14 cellular contexts compared by ENCODE assay signal in the genomic region with DNA sequence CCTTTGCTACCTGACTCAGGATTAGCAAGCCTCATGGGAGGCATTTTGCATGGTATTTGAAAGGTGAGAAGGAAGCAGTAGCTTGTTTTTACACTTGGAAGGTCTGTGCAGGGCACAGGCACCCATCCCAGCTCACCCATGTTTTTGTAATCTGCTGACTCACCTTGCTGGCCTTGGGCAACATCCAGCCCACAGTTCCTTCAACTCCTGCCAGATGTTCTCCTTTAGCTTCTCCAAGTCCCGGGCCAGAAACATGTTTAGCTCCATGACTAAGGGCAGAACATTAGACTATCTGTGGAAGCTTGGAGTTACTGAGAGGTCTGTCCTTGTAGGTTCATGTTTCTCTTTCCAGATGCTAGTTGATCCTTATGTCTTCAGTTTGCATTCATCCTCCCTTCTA. TPM values are rescaled to one million over a fixed set of nuclear protein-coding genes. Genes with fewer than 3 reads are reported as not detected.
DNase-seq lines count a peak whose midpoint lies in the region; ATAC-seq, FAIRE-seq and TF ChIP-seq lines count a peak whose summit lies in the region.
"Had no signal": no experiment of that assay in that cellular context is flagged by ENCODE, and none has a peak within 500 bp of the region (broad histone marks: within the 10 kb centered on the region; RNA-seq: fewer than 3 reads in every experiment).

No MANE protein-coding gene starts in this region.

- peak overlapping the region; percentile 89 for H2AFZ ChIP-seq in ACC112 (ENCODE audit: low read length, unreplicated experiment)

- H3K27ac ChIP-seq in ACC112 (ENCODE audit: low read depth, low read length): peak overlapping the region; percentile 55; the same call in 1 of the 2 replicates

- H3K4me3 Mint-ChIP-seq in WTC11: no peak overlapping the region
- no peak overlapping the region for H3K4me3 Mint-ChIP-seq in activated CD4-positive, alpha-beta memory T cell treated with anti-CD3 and anti-CD28 coated beads, Interleukin-2, amount 10 ng/mL, durations not matched to agents 7 days and 5 days
- H3K4me3 Mint-ChIP-seq: activated naive CD8-positive, alpha-beta T cell; CD4-positive, alpha-beta T cell had no signal

- CTCF ChIA-PET in WTC11 (lab: Charles Lee): interaction anchor here (0.8 to 1.8 kb wide), 3 partner anchors 19 to 31 kb away, joined by 3 to 12 read pairs (median 5); a partner anchor contains a TSS
- CTCF ChIA-PET in activated CD4-positive, alpha-beta memory T cell treated with anti-CD3 and anti-CD28 coated beads, Interleukin-2, amount 10 ng/mL, durations not matched to agents 7 days and 5 days (lab: Charles Lee): interaction anchor here (1.1 kb wide), 2 partner anchors 15 to 31 kb away, joined by 4 read pairs; a partner anchor contains a TSS

- H3K36me3 Mint-ChIP-seq in WTC11: peaks cover 2% of the 10 kb centered on the region
- H3K36me3 Mint-ChIP-seq in activated CD4-positive, alpha-beta memory T cell treated with anti-CD3 and anti-CD28 coated beads, Interleukin-2, amount 10 ng/mL, durations not matched to agents 7 days and 5 days (ENCODE audit: low read depth): no peaks in the 10 kb centered on the region

- ATAC-seq in WTC11 (peak; percentile 30), left ventricle myocardium superior (peak; percentile 58), HG03175 (IDR thresholded peaks at IDR 0.05; ENCODE audit: unreplicated experiment) (no peak), GM19324 (IDR thresholded peaks at IDR 0.05; ENCODE audit: low FRiP score, unreplicated experiment) (no peak)

- no peak for TF ChIP-seq POLR2A in H54 (IDR thresholded peaks at IDR 0.05; ENCODE audit: low read depth, low read length)

- no peak for TF ChIP-seq CTCF in WTC11 (IDR thresholded peaks at IDR 0.05)

- intact Hi-C loops in left ventricle myocardium superior (cut with micrococcal nuclease): no loop called here

- H3K27me3 ChIP-seq in ACC112 (ENCODE audit: insufficient read depth, low read length): peaks cover 5% of the 10 kb centered on the region; the same call in 1 of the 2 replicates

- FAIRE-seq in H54 (lab: Jason Lieb, UNC): peak; percentile 94
- FAIRE-seq: endometrium had no signal

- H3K27ac Mint-ChIP-seq in WTC11: peak overlapping the region; percentile 71; the same call in 1 of the 2 replicates
- H3K27ac Mint-ChIP-seq in activated CD4-positive, alpha-beta memory T cell treated with anti-CD3 and anti-CD28 coated beads, Interleukin-2, amount 10 ng/mL, durations not matched to agents 7 days and 5 days: no peak overlapping the region
- H3K27ac Mint-ChIP-seq: activated naive CD8-positive, alpha-beta T cell; CD4-positive, alpha-beta T cell; progenitor cell of endocrine pancreas had no signal

- H3K36me3 ChIP-seq in ACC112 (ENCODE audit: insufficient read depth, low read length): no peaks in the 10 kb centered on the region

- H3K79me2 ChIP-seq in ACC112 (ENCODE audit: control insufficient read depth, insufficient read depth, low read length, unreplicated experiment): no peaks in the 10 kb centered on the region

- DNase-seq in H54 (ENCODE audit: insufficient read length, low spot score) (peak; percentile 77), WTC11 (ENCODE audit: low spot score) (no peak), left ventricle myocardium superior (no peak), UCSD-AML1 (lab: John Stamatoyannopoulos, UW; ENCODE audit: unreplicated experiment) (no peak)
- DNase-seq in activated CD4-positive, alpha-beta memory T cell treated with anti-CD3 and anti-CD28 coated beads, Interleukin-2, amount 10 ng/mL, durations not matched to agents 7 days and 5 days: no peak
- DNase-seq: activated CD4-positive, alpha-beta T cell treated with anti-CD3 and anti-CD28 coated beads for 4 hours; CD4-positive, alpha-beta T cell; NCI-H187 had no signal

- H3K4me3 ChIP-seq in ACC112 (ENCODE audit: low read depth, low read length): no peak overlapping the region

- H3K27me3 Mint-ChIP-seq in WTC11 (ENCODE audit: low read depth): no peaks in the 10 kb centered on the region
- H3K27me3 Mint-ChIP-seq in activated CD4-positive, alpha-beta memory T cell treated with anti-CD3 and anti-CD28 coated beads, Interleukin-2, amount 10 ng/mL, durations not matched to agents 7 days and 5 days: peaks cover 14% of the 10 kb centered on the region
- H3K27me3 Mint-ChIP-seq: progenitor cell of endocrine pancreas had no signal

- POLR2A ChIA-PET in WTC11 (lab: Charles Lee): interaction anchor here (0.6 to 1.1 kb wide), 2 partner anchors 12 to 264 kb away, joined by 3 to 5 read pairs; a partner anchor contains a TSS
- POLR2A ChIA-PET in activated CD4-positive, alpha-beta memory T cell treated with anti-CD3 and anti-CD28 coated beads, Interleukin-2, amount 10 ng/mL, durations not matched to agents 7 days and 5 days (lab: Charles Lee): interaction anchor here (1.4 kb wide), 1 partner anchor 12 kb away, joined by 5 read pairs; a partner anchor contains a TSS

- H3K4me1 ChIP-seq in ACC112 (ENCODE audit: control insufficient read depth, insufficient read depth, low read length, unreplicated experiment): peaks cover 6% of the 10 kb centered on the region

- no peaks in the 10 kb centered on the region for H3K9me3 Mint-ChIP-seq in WTC11
- no peaks in the 10 kb centered on the region for H3K9me3 Mint-ChIP-seq in activated CD4-positive, alpha-beta memory T cell treated with anti-CD3 and anti-CD28 coated beads, Interleukin-2, amount 10 ng/mL, durations not matched to agents 7 days and 5 days
- H3K9me3 Mint-ChIP-seq: CD4-positive, alpha-beta T cell had no signal

- H3K4me1 Mint-ChIP-seq in WTC11: peaks cover 17% of the 10 kb centered on the region
- no peaks in the 10 kb centered on the region for H3K4me1 Mint-ChIP-seq in activated CD4-positive, alpha-beta memory T cell treated with anti-CD3 and anti-CD28 coated beads, Interleukin-2, amount 10 ng/mL, durations not matched to agents 7 days and 5 days

TF ChIP-seq in WTC11, 78 proteins besides CTCF, POLR2A, EP300 and RAD21 (continues in another document):
- no peak for TF ChIP-seq TP53 (CRISPR knock-in tag; IDR thresholded peaks at IDR 0.05)
- TF ChIP-seq, protein P1, sequence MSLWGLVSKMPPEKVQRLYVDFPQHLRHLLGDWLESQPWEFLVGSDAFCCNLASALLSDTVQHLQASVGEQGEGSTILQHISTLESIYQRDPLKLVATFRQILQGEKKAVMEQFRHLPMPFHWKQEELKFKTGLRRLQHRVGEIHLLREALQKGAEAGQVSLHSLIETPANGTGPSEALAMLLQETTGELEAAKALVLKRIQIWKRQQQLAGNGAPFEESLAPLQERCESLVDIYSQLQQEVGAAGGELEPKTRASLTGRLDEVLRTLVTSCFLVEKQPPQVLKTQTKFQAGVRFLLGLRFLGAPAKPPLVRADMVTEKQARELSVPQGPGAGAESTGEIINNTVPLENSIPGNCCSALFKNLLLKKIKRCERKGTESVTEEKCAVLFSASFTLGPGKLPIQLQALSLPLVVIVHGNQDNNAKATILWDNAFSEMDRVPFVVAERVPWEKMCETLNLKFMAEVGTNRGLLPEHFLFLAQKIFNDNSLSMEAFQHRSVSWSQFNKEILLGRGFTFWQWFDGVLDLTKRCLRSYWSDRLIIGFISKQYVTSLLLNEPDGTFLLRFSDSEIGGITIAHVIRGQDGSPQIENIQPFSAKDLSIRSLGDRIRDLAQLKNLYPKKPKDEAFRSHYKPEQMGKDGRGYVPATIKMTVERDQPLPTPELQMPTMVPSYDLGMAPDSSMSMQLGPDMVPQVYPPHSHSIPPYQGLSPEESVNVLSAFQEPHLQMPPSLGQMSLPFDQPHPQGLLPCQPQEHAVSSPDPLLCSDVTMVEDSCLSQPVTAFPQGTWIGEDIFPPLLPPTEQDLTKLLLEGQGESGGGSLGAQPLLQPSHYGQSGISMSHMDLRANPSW (CRISPR knock-in tag; conservative IDR thresholded peaks at IDR 0.05; ENCODE audit: low read depth): no peak
- no peak for TF ChIP-seq MYBL2 (CRISPR knock-in tag; IDR thresholded peaks at IDR 0.05)
- TF ChIP-seq, protein P2, sequence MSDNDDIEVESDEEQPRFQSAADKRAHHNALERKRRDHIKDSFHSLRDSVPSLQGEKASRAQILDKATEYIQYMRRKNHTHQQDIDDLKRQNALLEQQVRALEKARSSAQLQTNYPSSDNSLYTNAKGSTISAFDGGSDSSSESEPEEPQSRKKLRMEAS (CRISPR knock-in tag; IDR thresholded peaks at IDR 0.05): no peak
- TF ChIP-seq, protein P3, sequence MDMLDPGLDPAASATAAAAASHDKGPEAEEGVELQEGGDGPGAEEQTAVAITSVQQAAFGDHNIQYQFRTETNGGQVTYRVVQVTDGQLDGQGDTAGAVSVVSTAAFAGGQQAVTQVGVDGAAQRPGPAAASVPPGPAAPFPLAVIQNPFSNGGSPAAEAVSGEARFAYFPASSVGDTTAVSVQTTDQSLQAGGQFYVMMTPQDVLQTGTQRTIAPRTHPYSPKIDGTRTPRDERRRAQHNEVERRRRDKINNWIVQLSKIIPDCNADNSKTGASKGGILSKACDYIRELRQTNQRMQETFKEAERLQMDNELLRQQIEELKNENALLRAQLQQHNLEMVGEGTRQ (CRISPR knock-in tag; IDR thresholded peaks at IDR 0.05): no peak
- TF ChIP-seq IRF2 (CRISPR knock-in tag; IDR thresholded peaks at IDR 0.05; ENCODE audit: borderline replicate concordance, low read depth): no peak

RNA-seq across cellular contexts. Expression of a gene that starts 12.4 kb away (rescaled TPM):
- total RNA-seq in WTC11 (2021): 142 to 158 TPM (median 154 TPM) in 3 replicates
- 57.1 TPM for total RNA-seq in left ventricle myocardium superior
- 10 to 100 TPM; 36.2 to 40.8 TPM for total RNA-seq in activated CD4-positive, alpha-beta memory T cell treated with anti-CD3 and anti-CD28 coated beads, Interleukin-2, amount 10 ng/mL, durations not matched to agents 7 days and 5 days

RNA-seq across cellular contexts. Expression of a gene that starts 31.0 kb away (rescaled TPM):
- total RNA-seq in WTC11 (2021) (55.6 to 62.1 TPM (median 57.9 TPM) in 3 replicates), left ventricle myocardium superior (11.0 TPM)
- 10 to 100 TPM; 30.3 to 31.9 TPM for total RNA-seq in activated CD4-positive, alpha-beta memory T cell treated with anti-CD3 and anti-CD28 coated beads, Interleukin-2, amount 10 ng/mL, durations not matched to agents 7 days and 5 days

Comparison
In these comparisons a context has a peak if more than half of its experiments do, and no peak if none do; other contexts are left out.
1. ATAC-seq: peak in WTC11 (single experiment) and left ventricle myocardium superior (single experiment); none in HG03175 (single experiment) and GM19324 (single experiment).